In the genomic region with DNA sequence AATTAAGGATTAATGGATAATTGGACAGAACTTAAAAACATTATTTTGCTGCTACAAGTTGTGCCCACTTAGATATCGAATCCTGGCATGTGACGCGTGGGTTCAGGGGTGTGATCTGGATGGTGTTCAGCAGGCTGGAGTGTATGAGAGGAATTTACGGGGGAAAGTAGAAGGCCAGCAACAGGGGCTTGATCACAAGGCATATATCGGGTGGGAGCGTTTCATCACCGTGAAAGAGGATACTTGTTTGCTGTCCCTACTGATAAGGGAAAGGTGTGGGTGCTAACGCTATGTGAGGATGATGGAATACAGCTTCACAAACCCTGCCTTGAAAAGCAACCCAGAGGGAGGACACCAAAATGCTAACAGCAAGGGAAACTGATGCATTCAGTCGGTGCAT, we compare ENCODE assay signal across 29 cellular contexts. TPM values are rescaled to one million over a fixed set of nuclear protein-coding genes. Genes with fewer than 3 reads are reported as not detected.
"Had no signal": no experiment of that assay in that cellular context is flagged by ENCODE, and none has a peak within 500 bp of the region (broad histone marks: within the 10 kb centered on the region; RNA-seq: fewer than 3 reads in every experiment).

No MANE protein-coding gene starts in this region.

- H3K36me3 ChIP-seq: left ventricle myocardium inferior, neutrophil, pancreas, prostate gland, thyroid gland, transverse colon, upper lobe of left lung had no signal

- DNase-seq: islet precursor cell; left ventricle myocardium inferior; mesendoderm; naive B cell; natural killer cell; occipital lobe; retina; right cardiac atrium; stimulated activated CD4-positive, alpha-beta T cell treated with anti-CD3 and anti-CD28 coated beads, Interleukin-12 subunit alpha, Interleukin-12 subunit beta, amount 100 ng/mL, for 4 hours; stimulated activated CD4-positive, alpha-beta T cell treated with anti-CD3 and anti-CD28 coated beads, Interleukin-15, amount 100 ng/mL, for 24 hours; stimulated activated CD4-positive, alpha-beta T cell treated with anti-CD3 and anti-CD28 coated beads, Interleukin-2, amount 100 ng/mL, for 24 hours; stimulated activated CD4-positive, alpha-beta T cell treated with anti-CD3 and anti-CD28 coated beads, Interleukin-4, amount 100 ng/mL, for 1 hour; stimulated activated naive B cell treated with anti-CD40 and anti-IgM and Interleukin-4, amounts not matched to agents 10 μg/mL and 1 μg/mL and 100 μg/mL, for 72 hours; stimulated activated naive CD8-positive, alpha-beta T cell treated with anti-CD3 and anti-CD28 coated beads, Interleukin-15, Interleukin-2, amounts not matched to agents 100 U/mL and 50 U/mL, for 24 hours; stomach; testis; thyroid gland; transverse colon; upper lobe of left lung had no signal

- H3K27ac ChIP-seq: hepatocyte, left ventricle myocardium inferior, neutrophil, pancreas, prostate gland, skin epidermis, stomach, testis, thyroid gland, transverse colon, upper lobe of left lung had no signal

- H3K4me1 ChIP-seq: pancreas, prostate gland had no signal

- H3K79me2 ChIP-seq: hepatocyte had no signal

- H3K4me1 Mint-ChIP-seq: natural killer cell had no signal

- ATAC-seq: natural killer cell; pancreas; right cardiac atrium; sciatic nerve; stimulated activated naive B cell treated with anti-CD40 and anti-IgM and Interleukin-4, amounts not matched to agents 10 μg/mL and 1 μg/mL and 100 μg/mL, for 72 hours; stimulated activated naive CD8-positive, alpha-beta T cell treated with anti-CD3 and anti-CD28 coated beads, Interleukin-15, Interleukin-2, amounts not matched to agents 100 U/mL and 50 U/mL, for 24 hours had no signal

- H3K27me3 ChIP-seq: testis had no signal

- H3K9me3 Mint-ChIP-seq: mesothelial cell of epicardium; natural killer cell; stimulated activated naive B cell treated with anti-CD40 and anti-IgM and Interleukin-4, amounts not matched to agents 10 μg/mL and 1 μg/mL and 100 μg/mL, for 72 hours had no signal

- H2AFZ ChIP-seq: hepatocyte had no signal

- H3K4me3 Mint-ChIP-seq: natural killer cell; stimulated activated naive B cell treated with anti-CD40 and anti-IgM and Interleukin-4, amounts not matched to agents 10 μg/mL and 1 μg/mL and 100 μg/mL, for 72 hours had no signal

- H3K27ac Mint-ChIP-seq: mesothelial cell of epicardium; natural killer cell; stimulated activated naive B cell treated with anti-CD40 and anti-IgM and Interleukin-4, amounts not matched to agents 10 μg/mL and 1 μg/mL and 100 μg/mL, for 72 hours had no signal

- H3K9me3 ChIP-seq: left ventricle myocardium inferior, neutrophil, pancreas, prostate gland, stomach, testis, thyroid gland, transverse colon, upper lobe of left lung had no signal

- H3K36me3 Mint-ChIP-seq: mesothelial cell of epicardium; naive B cell; natural killer cell; stimulated activated naive B cell treated with anti-CD40 and anti-IgM and Interleukin-4, amounts not matched to agents 10 μg/mL and 1 μg/mL and 100 μg/mL, for 72 hours had no signal

- H3K4me2 ChIP-seq: hepatocyte had no signal

- H3K4me3 ChIP-seq: hepatocyte, left ventricle myocardium inferior, lung, pancreas, prostate gland, skin epidermis, stomach, testis, thyroid gland, transverse colon, upper lobe of left lung had no signal

RNA-seq across cellular contexts. Expression of a gene that starts 13.3 kb away (rescaled TPM):
- total RNA-seq: mononuclear cell, natural killer cell had no signal

RNA-seq across cellular contexts. Expression of a gene that starts 25.9 kb away (rescaled TPM):
- total RNA-seq: kidney epithelial cell had no signal
